Comparison of ENCODE assay signal across 12 cellular contexts in genomic region chr19:21023901-21024300, GRCh38. TPM values are rescaled to one million over a fixed set of nuclear protein-coding genes. Genes with fewer than 3 reads are reported as not detected.
DNase-seq lines count a peak whose midpoint lies in the region; ATAC-seq and TF ChIP-seq lines count a peak whose summit lies in the region.
"Had no signal": no experiment of that assay in that cellular context is flagged by ENCODE, and none has a peak within 500 bp of the region (broad histone marks: within the 10 kb centered on the region; RNA-seq: fewer than 3 reads in every experiment).

No MANE protein-coding gene starts in this region.

- H3K4me1 ChIP-seq in BLaER1 treated with 17β-estradiol and CSF1 and Interleukin-3, amounts not matched to agents 10 nM and 100 nM = peaks cover 29 to 49% (median 39%) of the 10 kb centered on the region in 10 experiments

- ATAC-seq in T-cell (replicated peaks in 1 of 4) = no peak

- CTCF ChIA-PET in T-cell (lab: Charles Lee) = interaction anchor here in 1 of 2 donors (0.6 kb wide), 1 partner anchor 22 kb away, joined by 3 read pairs; no protein-coding TSS in a partner anchor

- H3K9ac ChIP-seq in BLaER1 treated with 17β-estradiol and CSF1 and Interleukin-3, amounts not matched to agents 10 nM and 100 nM = no peak overlapping the region; a peak in 1 of 22 replicates
- H3K9ac ChIP-seq: KMS-11 had no signal

- peaks cover 35% of the 10 kb centered on the region for H3K36me3 Mint-ChIP-seq in mesothelial cell of epicardium
- H3K36me3 Mint-ChIP-seq in endothelial cell (ENCODE audit: low read depth, unreplicated experiment) = peaks cover 27% of the 10 kb centered on the region
- peaks cover 53% of the 10 kb centered on the region for H3K36me3 Mint-ChIP-seq in T-cell

- H3K4me3 ChIP-seq in BLaER1 treated with 17β-estradiol and CSF1 and Interleukin-3, amounts not matched to agents 10 nM and 100 nM = peak overlapping the region in 1 of 10 experiments; percentile 36; a peak in 1 of 20 replicates
- H3K4me3 ChIP-seq in H7 (ENCODE audit: insufficient read depth, low read depth, low read length) = no peak overlapping the region
- H3K4me3 ChIP-seq in brain microvascular endothelial cell (ENCODE audit: low read depth, low read length) = no peak overlapping the region
- H3K4me3 ChIP-seq: sigmoid colon had no signal

- H3K4me3 Mint-ChIP-seq in mesothelial cell of epicardium = no peak overlapping the region
- H3K4me3 Mint-ChIP-seq in endothelial cell (ENCODE audit: unreplicated experiment) = no peak overlapping the region
- H3K4me3 Mint-ChIP-seq in T-cell = peak overlapping the region in 1 of 3 donors; percentile 24

- H3K27me3 ChIP-seq in BLaER1 treated with 17β-estradiol and CSF1 and Interleukin-3, amounts not matched to agents 10 nM and 100 nM = no peaks in the 10 kb centered on the region
- H3K27me3 ChIP-seq in H7 (ENCODE audit: control insufficient read depth, insufficient read depth, low read length) = no peaks in the 10 kb centered on the region
- no peaks in the 10 kb centered on the region for H3K27me3 ChIP-seq in brain microvascular endothelial cell (replicated peaks)
- H3K27me3 ChIP-seq: sigmoid colon had no signal

- peaks cover 62 to 72% (median 66%) of the 10 kb centered on the region in 11 experiments for H3K36me3 ChIP-seq in BLaER1 treated with 17β-estradiol and CSF1 and Interleukin-3, amounts not matched to agents 10 nM and 100 nM
- H3K36me3 ChIP-seq in H7 (replicated peaks; ENCODE audit: control insufficient read depth, insufficient read depth, low read length) = no peaks in the 10 kb centered on the region; the same call in 1 of the 2 replicates
- H3K36me3 ChIP-seq in brain microvascular endothelial cell (replicated peaks) = peaks cover 6% of the 10 kb centered on the region

- peaks cover 12 to 67% (median 32%) of the 10 kb centered on the region in 11 experiments; a peak in 20 of 22 replicates for H4K20me1 ChIP-seq in BLaER1 treated with 17β-estradiol and CSF1 and Interleukin-3, amounts not matched to agents 10 nM and 100 nM

- peak overlapping the region in 7 of 11 experiments; percentile 18 to 97 (median 87); a peak in 9 of 22 replicates for H3K4me2 ChIP-seq in BLaER1 treated with 17β-estradiol and CSF1 and Interleukin-3, amounts not matched to agents 10 nM and 100 nM
- H3K4me2 ChIP-seq: KMS-11 had no signal

- POLR2A ChIA-PET in T-cell (lab: Charles Lee) = interaction anchor here (0.6 kb wide), 3 partner anchors 24 to 1950 kb away, joined by 3 to 9 read pairs (median 3); no protein-coding TSS in a partner anchor

- H3K27ac Mint-ChIP-seq in mesothelial cell of epicardium = peak overlapping the region; percentile 56
- H3K27ac Mint-ChIP-seq in endothelial cell (ENCODE audit: unreplicated experiment) = no peak overlapping the region
- peak overlapping the region in 1 of 2 donors; percentile 0 for H3K27ac Mint-ChIP-seq in T-cell

- DNase-seq in H7 = peak; percentile 4
- peak; percentile 18 for DNase-seq in brain microvascular endothelial cell
- no peak for DNase-seq in mesothelial cell of epicardium (ENCODE audit: low spot score in 2 of 2, unreplicated experiment in 2 of 2)
- DNase-seq in endothelial cell (ENCODE audit: low spot score) = no peak
- DNase-seq in activated CD4-positive, alpha-beta T cell treated with anti-CD3 and anti-CD28 coated beads for 1 hour = no peak
- DNase-seq in glomerular visceral epithelial cell (ENCODE audit: extremely low spot score) = no peak
- no peak for DNase-seq in T-cell
- DNase-seq: activated naive CD4-positive, alpha-beta T cell treated with anti-CD3 and anti-CD28 coated beads, Interleukin-2, amount 50 U/mL, for 16 hours; Calu3; sigmoid colon had no signal

- H3K27me3 Mint-ChIP-seq in mesothelial cell of epicardium (ENCODE audit: low read depth) (no peaks in the 10 kb centered on the region), endothelial cell (ENCODE audit: unreplicated experiment) (peaks cover 4% of the 10 kb centered on the region), T-cell (no peaks in the 10 kb centered on the region)

- H3K9me3 ChIP-seq in BLaER1 treated with 17β-estradiol and CSF1 and Interleukin-3, amounts not matched to agents 10 nM and 100 nM (replicated peaks in 1 of 11) = peaks cover 0 to 62% (median 51%) of the 10 kb centered on the region in 11 experiments; a peak in 21 of 22 replicates
- H3K9me3 ChIP-seq: sigmoid colon had no signal

- TF ChIP-seq CTCF in brain microvascular endothelial cell (IDR thresholded peaks at IDR 0.05; ENCODE audit: low read depth, low read length, missing control alignments) (no peak), mesothelial cell of epicardium (IDR thresholded peaks at IDR 0.05; ENCODE audit: unreplicated experiment) (no peak), endothelial cell (IDR thresholded peaks at IDR 0.05; ENCODE audit: unreplicated experiment) (no peak)

- H3K9me3 Mint-ChIP-seq in mesothelial cell of epicardium (no peaks in the 10 kb centered on the region), endothelial cell (ENCODE audit: unreplicated experiment) (no peaks in the 10 kb centered on the region), T-cell (no peaks in the 10 kb centered on the region)

- in situ Hi-C loops in brain microvascular endothelial cell (cut with HindIII; ENCODE audit: low pct_ligation_motif_present, low sequenced_read_pairs) = no loop called here

- peaks cover 30% of the 10 kb centered on the region for H3K4me1 Mint-ChIP-seq in mesothelial cell of epicardium
- H3K4me1 Mint-ChIP-seq in endothelial cell (ENCODE audit: unreplicated experiment) = peaks cover 22% of the 10 kb centered on the region
- H3K4me1 Mint-ChIP-seq in T-cell = peaks cover 78 to 86% (median 85%) of the 10 kb centered on the region in 3 donors

- peak overlapping the region in 4 of 11 experiments; percentile 14 to 96 (median 94); a peak in 7 of 22 replicates for H3K27ac ChIP-seq in BLaER1 treated with 17β-estradiol and CSF1 and Interleukin-3, amounts not matched to agents 10 nM and 100 nM
- no peak overlapping the region for H3K27ac ChIP-seq in brain microvascular endothelial cell
- H3K27ac ChIP-seq: KMS-11, sigmoid colon had no signal

RNA-seq across cellular contexts. Expression of gene ZNF430, which starts 3.4 kb away (rescaled TPM):
- total RNA-seq in H7 (2014; rRNA removed; shearing (Covaris generic)) = 3.3 and 9.8 TPM in 2 replicates
- total RNA-seq in mesothelial cell of epicardium = 18.8 to 23.1 TPM (median 22.6 TPM) in 3 replicates
- total RNA-seq in endothelial cell (ENCODE audit: unreplicated experiment) = 11.5 TPM
- total RNA-seq in T-cell = 10 to 100 TPM; 33.2 to 47.3 (median 45.2) TPM

RNA-seq across cellular contexts. Expression of gene ZNF714, which starts 58.1 kb away (rescaled TPM):
- total RNA-seq in H7 (2014; rRNA removed; shearing (Covaris generic)) = 70.5 and 82.7 TPM in 2 replicates
- total RNA-seq in mesothelial cell of epicardium (32.4 to 33.5 TPM (median 33.1 TPM) in 3 replicates), endothelial cell (ENCODE audit: unreplicated experiment) (16.8 TPM), T-cell (10 to 100 TPM in 2 of 5 donors, 1 to 10 TPM in 3; 8.6 to 13.6 (median 9.8) TPM)

Comparison
In these comparisons a context has a peak if more than half of its experiments do, and no peak if none do; other contexts are left out.
1. DNase-seq: peak in H7 (single experiment) and brain microvascular endothelial cell (single experiment); none in mesothelial cell of epicardium (0 of 2), endothelial cell (single experiment), activated CD4-positive, alpha-beta T cell treated with anti-CD3 and anti-CD28 coated beads for 1 hour (single experiment), glomerular visceral epithelial cell (single experiment) and T-cell (0 of 34).